In genomic region chr4:145406970-145407369, GRCh38 we compare ENCODE assay signal across 1 cellular context.
TF ChIP-seq lines count a peak whose summit lies in the region.

No MANE protein-coding gene starts in this region.

TF ChIP-seq in HepG2, 621 proteins besides CTCF, POLR2A, EP300 and RAD21 (continued from another document):
- TF ChIP-seq CHD4 (IDR thresholded peaks at IDR 0.05; ENCODE audit: borderline replicate concordance, low read length) (no peak), PRDM10 (CRISPR knock-in tag; IDR thresholded peaks at IDR 0.05; ENCODE audit: low read depth) (no peak), FOXK1 (CRISPR knock-in tag; IDR thresholded peaks at IDR 0.05; ENCODE audit: borderline replicate concordance, low read depth) (no peak), AHR (CRISPR knock-in tag; IDR thresholded peaks at IDR 0.05) (no peak)
TF ChIP-seq in HepG2: peak in this region for 0.
